In the genomic region with DNA sequence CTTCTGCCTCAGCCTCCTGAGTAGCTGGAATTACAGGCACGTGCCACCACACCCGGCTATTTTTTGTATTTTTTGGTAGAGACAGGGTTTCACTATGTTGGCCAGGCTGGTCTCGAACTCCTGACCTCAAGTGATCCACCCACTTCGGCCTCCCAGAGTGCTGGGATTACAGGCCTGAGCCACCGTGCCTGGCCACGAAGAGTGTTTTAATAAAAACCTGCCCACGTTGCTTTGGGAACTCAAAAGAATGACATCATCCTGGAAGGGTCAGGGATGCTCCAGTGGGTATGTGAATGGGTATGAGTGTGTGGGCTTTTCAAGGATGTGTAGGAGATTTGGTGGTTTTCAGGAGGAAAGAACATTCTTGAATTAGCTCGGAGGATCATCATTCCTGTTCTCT, we compare ENCODE assay signal across 5 cellular contexts.
DNase-seq lines count a peak whose midpoint lies in the region; ATAC-seq, FAIRE-seq and TF ChIP-seq lines count a peak whose summit lies in the region.
"Not testable (repeated sequence)": the region's sequence is repeated elsewhere in the genome, so short reads cannot be mapped to it uniquely, and the experiment has no call there.

No MANE protein-coding gene starts in this region.

- H3K9me3 ChIP-seq in IMR-90 (ENCODE audit: control insufficient read depth, insufficient read depth, low read length); HepG2 (ENCODE audit: low read length): not testable (repeated sequence)

- not testable (repeated sequence) for H2BK5ac ChIP-seq in IMR-90 (ENCODE audit: low read depth, low read length, poor library complexity, severe bottlenecking)

- not testable (repeated sequence) for H3K4me1 ChIP-seq in IMR-90 (ENCODE audit: control insufficient read depth, insufficient read depth, low read length); HepG2 (ENCODE audit: insufficient read depth, low read length)

- H4K20me1 ChIP-seq in IMR-90 (ENCODE audit: insufficient read depth, low read length); HepG2 (ENCODE audit: insufficient read depth, low read length): not testable (repeated sequence)

- in situ Hi-C loops in IMR-90 (cut with MboI; ENCODE audit: low sequenced_read_pairs); HepG2 (cut with HindIII; ENCODE audit: extremely low pct_ligation_motif_present, low pct_unique_long_range_greater_than_20kb): not testable (repeated sequence)

- H3K27ac ChIP-seq in IMR-90 (ENCODE audit: insufficient read depth, low read length); HepG2 (ENCODE audit: extremely low read length, insufficient read depth, low read length): not testable (repeated sequence)

- CTCF ChIA-PET in IMR-90 (lab: Yijun Ruan, JAX); HepG2 (lab: Yijun Ruan, JAX; ENCODE audit: low intra/inter-chr PET ratio, low total read pairs): not testable (repeated sequence)

- H2BK15ac ChIP-seq in IMR-90 (ENCODE audit: low read depth, low read length), result not testable (repeated sequence)

- intact Hi-C loops in IMR-90 (cut with micrococcal nuclease); HepG2 (cut with micrococcal nuclease; ENCODE audit: unreplicated experiment); posterior vena cava (cut with DNase I): not testable (repeated sequence)

- TF ChIP-seq RAD21 in IMR-90 (IDR thresholded peaks at IDR 0.05; ENCODE audit: low read length); HepG2 (CRISPR knock-in tag; IDR thresholded peaks at IDR 0.05): not testable (repeated sequence)

- not testable (repeated sequence) for ATAC-seq in IMR-90 (ENCODE audit: low read depth); HepG2

- TF ChIP-seq CTCF in IMR-90 (conservative IDR thresholded peaks at IDR 0.05; ENCODE audit: low read depth, low read length); HepG2 (CRISPR knock-in tag; IDR thresholded peaks at IDR 0.05): not testable (repeated sequence)

- H3K36me3 ChIP-seq in IMR-90 (ENCODE audit: control insufficient read depth, insufficient read depth, low read length) (peaks cover 11% of the 10 kb centered on the region), HepG2 (replicated peaks in 1 of 2; ENCODE audit: control insufficient read depth in 1 of 2, insufficient read depth in 2 of 2, low read length in 2 of 2) (peaks cover 8 to 26% of the 10 kb centered on the region in 2 experiments; a peak in 4 of 5 replicates)

- not testable (repeated sequence) for H4K8ac ChIP-seq in IMR-90 (ENCODE audit: low read depth in 2 of 2, low read length in 2 of 2)

- not testable (repeated sequence) for H3K79me2 ChIP-seq in HepG2 (ENCODE audit: insufficient read depth, low read length)

- H2AK9ac ChIP-seq in IMR-90 (replicated peaks; ENCODE audit: low read depth, low read length, poor library complexity), result not testable (repeated sequence)

- H3K4ac ChIP-seq in IMR-90 (ENCODE audit: low read depth, low read length), result not testable (repeated sequence)

- not testable (repeated sequence) for FAIRE-seq in HepG2 (lab: Jason Lieb, UNC)

- H3K9me1 ChIP-seq in IMR-90 (ENCODE audit: insufficient read depth, low read length), result not testable (repeated sequence)

- DNase-seq in IMR-90, result peak; percentile 16
- DNase-seq in amniotic epithelial cell (ENCODE audit: low read depth), result peak; percentile 21
- peak; percentile 21 for DNase-seq in glomerular visceral epithelial cell (ENCODE audit: extremely low spot score)
- not testable (repeated sequence) for DNase-seq in HepG2 (ENCODE audit: low spot score)
- peak; percentile 37 for DNase-seq in posterior vena cava (ENCODE audit: low spot score)

- not testable (repeated sequence) for BruUV-seq in IMR-90 (replicated peaks; lab: Mats Ljungman, UMichigan); HepG2 (replicated peaks; lab: Mats Ljungman, UMichigan)

- H3K18ac ChIP-seq in IMR-90 (ENCODE audit: low read depth, low read length), result not testable (repeated sequence)

- not testable (repeated sequence) for H3K79me1 ChIP-seq in IMR-90 (ENCODE audit: low read depth in 1 of 2, low read length in 2 of 2)

- POLR2A ChIA-PET in IMR-90 (lab: Charles Lee; ENCODE audit: unreplicated experiment); HepG2 (lab: Yijun Ruan, JAX): not testable (repeated sequence)

- dilution Hi-C loops in IMR-90 (cut with HindIII; ENCODE audit: low sequenced_read_pairs, unreplicated experiment), result not testable (repeated sequence)

- H2BK20ac ChIP-seq in IMR-90 (ENCODE audit: low read depth, low read length), result not testable (repeated sequence)

- not testable (repeated sequence) for H2BK120ac ChIP-seq in IMR-90 (ENCODE audit: low read depth, low read length)

- not testable (repeated sequence) for H3K9ac ChIP-seq in IMR-90 (ENCODE audit: low read depth, low read length); HepG2 (ENCODE audit: insufficient read depth, low read depth, low read length)

- H3K27me3 ChIP-seq in IMR-90 (ENCODE audit: control insufficient read depth, insufficient read depth, low read length); HepG2 (ENCODE audit: control insufficient read depth in 1 of 2, insufficient read depth in 2 of 2, low read length in 2 of 2): not testable (repeated sequence)

- not testable (repeated sequence) for H3K4me2 ChIP-seq in IMR-90 (ENCODE audit: low read depth, low read length); HepG2 (ENCODE audit: low read depth, low read length)

- not testable (repeated sequence) for H4K5ac ChIP-seq in IMR-90 (ENCODE audit: low read depth, low read length)

- WGBS in IMR-90 (ENCODE audit: extremely low coverage in 2 of 2, insufficient read length in 1 of 2), 2 experiments, result 69% methylated on average over 4 of the region's 8 CpGs; no CpG with 5 or more reads in 1 of the 2 experiments
- WGBS in HepG2 (ENCODE audit: low lambda C conversion rate), result 86% methylated on average over 8 of the region's 8 CpGs

- H4K91ac ChIP-seq in IMR-90 (ENCODE audit: insufficient read depth, low read depth, low read length), result not testable (repeated sequence)

- TF ChIP-seq EP300 in HepG2 (IDR thresholded peaks at IDR 0.05; ENCODE audit: low read depth in 2 of 2, low read length in 2 of 2); HepG2 (CRISPR knock-in tag; IDR thresholded peaks at IDR 0.05; ENCODE audit: borderline replicate concordance): not testable (repeated sequence)

- H3K56ac ChIP-seq in IMR-90 (ENCODE audit: extremely low read depth, insufficient read depth, low read length), result not testable (repeated sequence)

- not testable (repeated sequence) for TF ChIP-seq POLR2A in IMR-90 (IDR thresholded peaks at IDR 0.05; ENCODE audit: low read depth, low read length); HepG2 (IDR thresholded peaks at IDR 0.05; ENCODE audit: insufficient read depth in 1 of 2, low read depth in 2 of 2, low read length in 2 of 2)

- not testable (repeated sequence) for H2AFZ ChIP-seq in IMR-90 (replicated peaks; ENCODE audit: low read length, poor library complexity); HepG2 (ENCODE audit: low read length)

- not testable (repeated sequence) for H3K23ac ChIP-seq in IMR-90 (ENCODE audit: low read depth, low read length)

- H2AK5ac ChIP-seq in IMR-90 (ENCODE audit: low read depth, low read length), result not testable (repeated sequence)

- H3K4me3 ChIP-seq in IMR-90 (ENCODE audit: insufficient read depth, low read depth, low read length); HepG2 (replicated peaks in 1 of 3; ENCODE audit: insufficient read depth in 1 of 3, low read depth in 2 of 3, low read length in 3 of 3): not testable (repeated sequence)

- not testable (repeated sequence) for H3K14ac ChIP-seq in IMR-90 (replicated peaks; ENCODE audit: low read depth, low read length)

TF ChIP-seq in HepG2, 621 proteins besides CTCF, POLR2A, EP300 and RAD21:
- TF ChIP-seq ATF7 (IDR thresholded peaks at IDR 0.05), result peak; percentile 91
- not testable (repeated sequence) for TF ChIP-seq ATF7 (CRISPR knock-in tag; IDR thresholded peaks at IDR 0.05)
